Comparison of ENCODE assay signal across 8 cellular contexts in the genomic region with DNA sequence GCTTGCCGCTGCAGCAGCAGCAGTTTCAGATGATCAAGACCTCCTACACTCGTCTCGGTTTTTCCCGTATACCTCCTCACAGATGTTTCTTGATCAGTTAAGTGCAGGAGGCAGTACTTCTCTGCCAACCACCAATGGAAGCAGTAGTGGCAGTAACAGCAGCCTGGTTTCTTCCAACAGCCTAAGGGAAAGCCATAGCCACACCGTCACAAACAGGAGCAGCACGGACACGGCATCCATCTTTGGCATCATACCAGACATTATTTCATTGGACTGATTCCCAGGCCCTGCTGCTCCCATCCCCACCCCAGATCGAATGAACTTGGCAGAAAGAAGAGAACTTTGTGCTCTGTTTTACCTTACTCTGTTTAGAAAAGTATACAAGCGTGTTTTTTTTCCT. TPM values are rescaled to one million over a fixed set of nuclear protein-coding genes. Genes with fewer than 3 reads are reported as not detected.
DNase-seq lines count a peak whose midpoint lies in the region; ATAC-seq and TF ChIP-seq lines count a peak whose summit lies in the region.

No MANE protein-coding gene starts in this region.

- peaks cover 23% of the 10 kb centered on the region for H3K4me1 ChIP-seq in Karpas-422 (ENCODE audit: low read length)
- peaks cover 17 to 25% of the 10 kb centered on the region in 2 donors for H3K4me1 ChIP-seq in adrenal gland (replicated peaks in 1 of 2)
- H3K4me1 ChIP-seq in neural progenitor cell, result no peaks in the 10 kb centered on the region

- WGBS in adrenal gland, 4 donors, result 23 to 28% (median 25%) methylated on average over 9 of the region's 9 CpGs

- peaks cover 2% of the 10 kb centered on the region for H3K4me1 Mint-ChIP-seq in neural progenitor cell

- H3K27ac ChIP-seq in Karpas-422 (ENCODE audit: low read length) (peak overlapping the region; percentile 51; the same call in 1 of the 2 replicates), adrenal gland (peak overlapping the region; percentile 50 to 81 (median 74)), neural progenitor cell (no peak overlapping the region)

- H3K9me3 ChIP-seq in Karpas-422 (ENCODE audit: low read length) (no peaks in the 10 kb centered on the region), adrenal gland (replicated peaks in 1 of 3) (no peaks in the 10 kb centered on the region), neural progenitor cell (ENCODE audit: low read depth) (no peaks in the 10 kb centered on the region)

- H3K27me3 ChIP-seq in Karpas-422 (ENCODE audit: low read length) (no peaks in the 10 kb centered on the region), adrenal gland (no peaks in the 10 kb centered on the region), neural progenitor cell (no peaks in the 10 kb centered on the region)

- no peak overlapping the region for H3K27ac Mint-ChIP-seq in neural progenitor cell

- H3F3A ChIP-seq in neural progenitor cell (ENCODE audit: low read depth), result peaks cover 14% of the 10 kb centered on the region

- H3K9ac ChIP-seq in Karpas-422 (ENCODE audit: low read length) (no peak overlapping the region), neural progenitor cell (no peak overlapping the region)

- DNase-seq in Karpas-422 (no peak), adrenal gland (peak; percentile 70 to 90 (median 76)), left ventricle myocardium superior (peak; percentile 58), superior temporal gyrus (ENCODE audit: extremely low spot score) (peak; percentile 79), neural progenitor cell (ENCODE audit: low spot score) (no peak)

- peaks cover 59% of the 10 kb centered on the region for H3K36me3 ChIP-seq in Karpas-422 (ENCODE audit: insufficient read depth, low read length)
- H3K36me3 ChIP-seq in adrenal gland (replicated peaks in 1 of 2), result peaks cover 0 to 26% of the 10 kb centered on the region in 2 donors
- H3K36me3 ChIP-seq in neural progenitor cell, result peaks cover 8% of the 10 kb centered on the region

- H3K79me2 ChIP-seq in Karpas-422 (ENCODE audit: low read length), result 0 out of 2 replicates have a peak, but pooled peaks cover 4% of the 10 kb centered on the region
- no peaks in the 10 kb centered on the region for H3K79me2 ChIP-seq in neural progenitor cell (ENCODE audit: low read depth)

- intact Hi-C loops in adrenal gland (cut with DNase I) (no loop called here), left ventricle myocardium superior (cut with micrococcal nuclease) (no loop called here)

- no peaks in the 10 kb centered on the region for H4K20me1 ChIP-seq in Karpas-422 (ENCODE audit: insufficient read depth, low read depth, low read length)
- H4K20me1 ChIP-seq in neural progenitor cell (ENCODE audit: low read depth), result no peaks in the 10 kb centered on the region

- H2AFZ ChIP-seq in Karpas-422 (ENCODE audit: low read length) (no peak overlapping the region), neural progenitor cell (replicated peaks) (no peak overlapping the region)

- TF ChIP-seq CTCF in adrenal gland (IDR thresholded peaks at IDR 0.05), result no peak
- no peak for TF ChIP-seq CTCF in neural progenitor cell (IDR thresholded peaks at IDR 0.05)

- ATAC-seq in left ventricle myocardium superior, result peak; percentile 95
- ATAC-seq in HG02884 (IDR thresholded peaks at IDR 0.05; ENCODE audit: unreplicated experiment), result no peak
- no peak for ATAC-seq in HG02763 (IDR thresholded peaks at IDR 0.05; ENCODE audit: unreplicated experiment)
- no peak for ATAC-seq in HG03442 (IDR thresholded peaks at IDR 0.05; ENCODE audit: unreplicated experiment)

- H3K36me3 Mint-ChIP-seq in neural progenitor cell, result peaks cover 55% of the 10 kb centered on the region

- no peaks in the 10 kb centered on the region for H3K9me2 ChIP-seq in Karpas-422 (replicated peaks; ENCODE audit: insufficient read depth, low read length)

- H3K4me2 ChIP-seq in Karpas-422 (ENCODE audit: low read depth, low read length, poor library complexity, severe bottlenecking) (no peak overlapping the region), neural progenitor cell (no peak overlapping the region)

- H3K4me3 ChIP-seq in Karpas-422 (ENCODE audit: low read length) (no peak overlapping the region), adrenal gland (no peak overlapping the region), neural progenitor cell (no peak overlapping the region)

- H3K27me3 Mint-ChIP-seq in neural progenitor cell (ENCODE audit: insufficient read depth, low read depth), result no peaks in the 10 kb centered on the region

- no peak overlapping the region for H3K4me3 Mint-ChIP-seq in neural progenitor cell

- no peak for TF ChIP-seq POLR2A in adrenal gland (IDR thresholded peaks at IDR 0.05)

- no peaks in the 10 kb centered on the region for H3K9me3 Mint-ChIP-seq in neural progenitor cell

RNA-seq across cellular contexts. Expression of a gene that starts 17.6 kb away (rescaled TPM):
- total RNA-seq in Karpas-422 (2014; rRNA removed; shearing (Covaris generic); ENCODE audit: low replicate concordance), result 3.0 and 7.0 TPM in 2 replicates
- 1 to 10 TPM; 3.3 to 8.4 (median 6.7) TPM for total RNA-seq in adrenal gland
- 10 to 100 TPM in 2 of 3 donors, 1 to 10 TPM in 1; 8.6 to 25.1 (median 18.0) TPM for polyA plus RNA-seq in adrenal gland
- 0.99 TPM for total RNA-seq in left ventricle myocardium superior
- 9.0 and 22.7 TPM in 2 replicates for total RNA-seq in neural progenitor cell (ENCODE audit: low replicate concordance)

RNA-seq across cellular contexts. Expression of a gene that starts 42.0 kb away (rescaled TPM):
- total RNA-seq in Karpas-422 (2014; rRNA removed; shearing (Covaris generic); ENCODE audit: low replicate concordance), result 30.2 and 80.0 TPM in 2 replicates
- total RNA-seq in adrenal gland (10 to 100 TPM; 15.3 to 36.6 (median 25.8) TPM), left ventricle myocardium superior (9.9 TPM), neural progenitor cell (ENCODE audit: low replicate concordance) (24.4 and 41.9 TPM in 2 replicates)
- polyA plus RNA-seq in adrenal gland, result 10 to 100 TPM; 22.8 to 33.0 (median 27.8) TPM

Comparison
In these comparisons a context has a peak if more than half of its experiments do, and no peak if none do; other contexts are left out.
1. DNase-seq: peak in adrenal gland (7 of 7), left ventricle myocardium superior (single experiment) and superior temporal gyrus (single experiment); none in Karpas-422 (single experiment) and neural progenitor cell (single experiment).